ENCODE assay signal across 8 cellular contexts in the genomic region with DNA sequence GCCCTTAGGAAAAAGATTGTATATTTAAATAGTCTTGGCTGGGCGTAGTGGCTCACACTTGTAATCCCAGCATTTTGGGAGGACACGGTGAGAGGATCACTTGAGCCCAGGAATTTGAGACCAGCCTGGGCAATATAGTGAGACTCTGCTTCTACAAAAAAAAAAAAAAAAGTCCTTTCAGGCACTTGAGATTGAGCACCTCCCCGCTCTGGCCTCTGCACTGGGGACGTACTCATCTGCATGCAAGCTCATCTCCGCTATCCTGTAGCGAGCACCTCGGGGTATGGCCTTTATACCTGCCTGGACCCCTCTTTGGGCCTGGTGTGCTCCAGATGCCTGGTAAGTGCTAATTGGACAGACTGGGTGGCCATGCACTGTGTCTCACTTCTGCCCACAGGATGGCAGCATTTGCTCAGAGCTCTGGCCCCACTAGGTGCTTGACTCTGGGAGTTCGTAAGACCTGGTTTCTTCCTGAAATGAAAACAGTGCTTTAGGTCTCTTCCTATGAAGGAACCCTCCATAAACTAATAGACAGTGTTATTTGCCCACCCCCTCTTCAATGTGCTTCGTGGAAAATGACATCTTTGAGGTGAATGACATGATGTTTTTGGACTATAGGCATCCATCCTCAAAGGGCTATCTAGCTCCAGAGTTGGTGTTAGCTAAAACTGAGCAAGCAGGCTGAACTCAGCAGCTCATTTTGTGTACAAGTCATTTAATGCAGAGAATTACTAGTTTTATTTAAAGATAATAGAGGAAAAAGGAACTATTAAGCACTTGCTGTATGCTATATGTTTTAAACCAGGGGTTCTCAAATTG.
A peak's percentile ranks its signal among the peaks of the same experiment; 100 is the strongest.
DNase-seq lines count a peak whose midpoint lies in the region; ATAC-seq, FAIRE-seq and TF ChIP-seq lines count a peak whose summit lies in the region.

No MANE protein-coding gene starts in this region.

- DNase-seq in AG04450 (ENCODE audit: low read depth, low spot score), result peak; percentile 30
- DNase-seq in GM19239 (ENCODE audit: insufficient read length, low spot score), result peak; percentile 88
- peak; percentile 18 for DNase-seq in NCI-H1417 treated with DMSO at 0.1 percent for 48 hours (lab: John Stamatoyannopoulos, UW)
- peak; percentile 56 for DNase-seq in SW480 (ENCODE audit: low spot score)
- peak; percentile 77 for DNase-seq in adipocyte (ENCODE audit: low read depth)
- DNase-seq in left cardiac atrium, result peak; percentile 75
- DNase-seq in renal cortical epithelial cell (ENCODE audit: low read depth), result peak; percentile 72

- H3K27me3 ChIP-seq in AG04450 (ENCODE audit: control insufficient read depth, insufficient read depth, low read length) (peaks cover 5% of the 10 kb centered on the region), adipocyte (replicated peaks; ENCODE audit: control insufficient read depth, insufficient read depth, low read length) (peaks cover 7% of the 10 kb centered on the region)

- H3K27ac ChIP-seq in AG04450 (ENCODE audit: low read depth, low read length), result no peak overlapping the region

- no peak overlapping the region for H3K4me3 ChIP-seq in AG04450 (ENCODE audit: low read depth, low read length)
- H3K4me3 ChIP-seq in adipocyte (ENCODE audit: low read length), result no peak overlapping the region

- H3K4me1 ChIP-seq in adipocyte (ENCODE audit: control insufficient read depth, insufficient read depth, low read length), result no peaks in the 10 kb centered on the region

- H3K36me3 ChIP-seq in adipocyte (ENCODE audit: control insufficient read depth, insufficient read depth, low read length, severe bottlenecking), result no peaks in the 10 kb centered on the region

- CTCF ChIA-PET in AG04450 (lab: Charles Lee), result interaction anchor here (0.5 to 1.8 kb wide), 23 partner anchors 12 to 415 kb away, joined by 3 to 20 read pairs (median 5); no protein-coding TSS in a partner anchor

- intact Hi-C loops in left cardiac atrium (cut with DNase I), result loop anchor here (2.0 to 5.0 kb wide), 3 partner anchors 93 to 213 kb away; no protein-coding TSS in a partner anchor

- peak; percentile 88 for FAIRE-seq in GM19239 (lab: Jason Lieb, UNC)

- peak; percentile 83 for TF ChIP-seq CTCF in AG04450 (IDR thresholded peaks at IDR 0.05; ENCODE audit: low read depth, low read length)

- H3K9me3 ChIP-seq in AG04450 (ENCODE audit: control insufficient read depth, insufficient read depth, low read length) (no peaks in the 10 kb centered on the region), adipocyte (ENCODE audit: control insufficient read depth, low read length) (no peaks in the 10 kb centered on the region)

- no peak overlapping the region for H3K9ac ChIP-seq in adipocyte (ENCODE audit: low read length)

- peak; percentile 96 to 99 for ATAC-seq in left cardiac atrium
- no peak for ATAC-seq in GM21515 (IDR thresholded peaks at IDR 0.05; ENCODE audit: unreplicated experiment)

- POLR2A ChIA-PET in AG04450 (lab: Yijun Ruan, JAX), result interaction anchor here (0.7 to 1.3 kb wide), 2 partner anchors 209 to 263 kb away, joined by 4 to 6 read pairs; no protein-coding TSS in a partner anchor

Comparison
In these comparisons a context has a peak if more than half of its experiments do, and no peak if none do; other contexts are left out.
1. DNase-seq: peak in every context shown above with its lines; median percentile 88 in GM19239; 77 in adipocyte; 75 in left cardiac atrium; 72 in renal cortical epithelial cell; 56 in SW480; 30 in AG04450; 18 in NCI-H1417 treated with DMSO at 0.1 percent for 48 hours.